In genomic region chr18:9437672-9438071, GRCh38 we compare ENCODE assay signal across 28 cellular contexts.
"Had no signal": no experiment of that assay in that cellular context is flagged by ENCODE, and none has a peak within 500 bp of the region (broad histone marks: within the 10 kb centered on the region; RNA-seq: fewer than 3 reads in every experiment).

No MANE protein-coding gene starts in this region.

- H2AFZ ChIP-seq: parathyroid adenoma had no signal

- H3K4me1 ChIP-seq: parathyroid adenoma, psoas muscle, thyroid gland, transverse colon had no signal

- H3K27ac Mint-ChIP-seq: immature natural killer cell; naive thymus-derived CD4-positive, alpha-beta T cell; natural killer cell treated with Interleukin-12 subunit alpha and Interleukin-12 subunit beta and Interleukin-15 and Interleukin-18, amount 100 ng/mL, for 72 hours; stimulated activated memory B cell treated with anti-CD40 and anti-IgM and Interleukin-4, amounts not matched to agents 10 μg/mL and 1 μg/mL and 100 μg/mL, for 72 hours; stimulated activated naive CD8-positive, alpha-beta T cell treated with anti-CD3 and anti-CD28 coated beads, Interleukin-15, amount 100 ng/mL, for 72 hours had no signal

- H3K4me3 ChIP-seq: left ventricle myocardium inferior, lung, mucosa of descending colon, psoas muscle, sigmoid colon, thyroid gland, transverse colon, upper lobe of left lung, vagina had no signal

- H3K79me2 ChIP-seq: parathyroid adenoma had no signal

- ATAC-seq: mucosa of descending colon; naive thymus-derived CD4-positive, alpha-beta T cell; natural killer cell treated with Interleukin-12 subunit alpha and Interleukin-12 subunit beta and Interleukin-15 and Interleukin-18, amount 100 ng/mL, for 72 hours; psoas muscle; stimulated activated memory B cell treated with anti-CD40 and anti-IgM and Interleukin-4, amounts not matched to agents 10 μg/mL and 1 μg/mL and 100 μg/mL, for 72 hours; stimulated activated naive CD8-positive, alpha-beta T cell treated with anti-CD3 and anti-CD28 coated beads, Interleukin-15, amount 100 ng/mL, for 72 hours had no signal

- H3K9me3 ChIP-seq: left ventricle myocardium inferior, mucosa of descending colon, psoas muscle, sigmoid colon, thyroid gland, transverse colon, upper lobe of left lung, vagina had no signal

- H3K4me3 Mint-ChIP-seq: immature natural killer cell; naive thymus-derived CD4-positive, alpha-beta T cell; natural killer cell treated with Interleukin-12 subunit alpha and Interleukin-12 subunit beta and Interleukin-15 and Interleukin-18, amount 100 ng/mL, for 72 hours; neural crest cell; stimulated activated memory B cell treated with anti-CD40 and anti-IgM and Interleukin-4, amounts not matched to agents 10 μg/mL and 1 μg/mL and 100 μg/mL, for 72 hours; stimulated activated naive CD8-positive, alpha-beta T cell treated with anti-CD3 and anti-CD28 coated beads, Interleukin-15, amount 100 ng/mL, for 72 hours had no signal

- H3K27ac ChIP-seq: left ventricle myocardium inferior, parathyroid adenoma, psoas muscle, sigmoid colon, thyroid gland, transverse colon, upper lobe of left lung, vagina had no signal

- H3K36me3 Mint-ChIP-seq: immature natural killer cell; naive thymus-derived CD4-positive, alpha-beta T cell; natural killer cell treated with Interleukin-12 subunit alpha and Interleukin-12 subunit beta and Interleukin-15 and Interleukin-18, amount 100 ng/mL, for 72 hours; stimulated activated memory B cell treated with anti-CD40 and anti-IgM and Interleukin-4, amounts not matched to agents 10 μg/mL and 1 μg/mL and 100 μg/mL, for 72 hours had no signal

- DNase-seq: hypothalamus; immature natural killer cell; left ventricle myocardium inferior; mesendoderm; midbrain; mucosa of descending colon; naive thymus-derived CD4-positive, alpha-beta T cell; nucleus accumbens; small intestine; stimulated activated CD4-positive, alpha-beta T cell treated with anti-CD3 and anti-CD28 coated beads, Interleukin-1b, Interleukin-23, amount 100 ng/mL, for 48 hours; stimulated activated CD4-positive, alpha-beta T cell treated with anti-CD3 and anti-CD28 coated beads, Interleukin-2, amount 100 ng/mL, for 48 hours; stimulated activated CD4-positive, alpha-beta T cell treated with anti-CD3 and anti-CD28 coated beads, Interleukin-4, amount 100 ng/mL, for 4 hours; stimulated activated CD8-positive, alpha-beta memory T cell treated with anti-CD3 and anti-CD28 coated beads, Interleukin-4, amount 100 ng/mL, for 48 hours; stimulated activated naive CD4-positive, alpha-beta T cell treated with Interleukin-2 at 50 U/mL for 16 hours; stimulated activated naive CD8-positive, alpha-beta T cell treated with anti-CD3 and anti-CD28 coated beads, Interleukin-15, amount 100 ng/mL, for 72 hours; substantia nigra; thyroid gland; transverse colon; upper lobe of left lung had no signal

- H3K36me3 ChIP-seq: left ventricle myocardium inferior, sigmoid colon, thyroid gland, transverse colon, upper lobe of left lung, vagina had no signal

- H3K27me3 Mint-ChIP-seq: stimulated activated naive CD8-positive, alpha-beta T cell treated with anti-CD3 and anti-CD28 coated beads, Interleukin-15, amount 100 ng/mL, for 72 hours had no signal

- H3K9ac ChIP-seq: parathyroid adenoma had no signal

- FAIRE-seq: islet of Langerhans, small intestine had no signal

- H3K27me3 ChIP-seq: sigmoid colon, thyroid gland, transverse colon, upper lobe of left lung, vagina had no signal

- H3K9me3 Mint-ChIP-seq: immature natural killer cell; natural killer cell treated with Interleukin-12 subunit alpha and Interleukin-12 subunit beta and Interleukin-15 and Interleukin-18, amount 100 ng/mL, for 72 hours; stimulated activated naive CD8-positive, alpha-beta T cell treated with anti-CD3 and anti-CD28 coated beads, Interleukin-15, amount 100 ng/mL, for 72 hours had no signal
